Comparison of ENCODE assay signal across 8 cellular contexts in the genomic region with DNA sequence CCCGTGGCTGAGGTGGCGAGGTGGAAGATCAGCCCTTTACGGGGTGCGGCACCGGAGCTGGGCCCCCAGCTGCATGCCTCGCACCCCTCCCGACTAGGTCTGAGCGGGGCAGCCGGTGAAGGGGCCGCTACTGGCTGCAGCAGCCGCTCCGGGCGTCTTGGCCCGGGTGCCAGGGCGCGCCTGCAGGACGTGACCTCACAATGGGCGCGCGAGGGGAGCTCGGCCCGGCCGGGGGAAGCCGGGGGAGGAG. TPM values are rescaled to one million over a fixed set of nuclear protein-coding genes. Genes with fewer than 3 reads are reported as not detected.
A peak's percentile ranks its signal among the peaks of the same experiment; 100 is the strongest.
DNase-seq lines count a peak whose midpoint lies in the region; ATAC-seq, FAIRE-seq and TF ChIP-seq lines count a peak whose summit lies in the region.

No MANE protein-coding gene starts in this region.

- no TSS peak for BruUV-seq in endothelial cell of umbilical vein (replicated peaks; lab: Mats Ljungman, UMichigan)

- POLR2A ChIA-PET in endothelial cell of umbilical vein (lab: Charles Lee) (interaction anchor here (1.2 kb wide), 1 partner anchor 33 kb away, joined by 3 read pairs; the partner anchor contains the start of gene TRMT61A), GM10248 (lab: Yijun Ruan, JAX) (no interaction called here)

- DNase-seq in AG10803 (ENCODE audit: low read depth) (no peak), RKO (ENCODE audit: low spot score) (peak; percentile 39), endothelial cell of umbilical vein (ENCODE audit: low read depth, low spot score) (peak; percentile 76), osteoblast (ENCODE audit: insufficient read length, low spot score, missing footprints) (peak; percentile 95), GM10248 (ENCODE audit: extremely low spot score) (no peak), urothelium cell line (ENCODE audit: low spot score) (no peak)

- TF ChIP-seq POLR2A in endothelial cell of umbilical vein (IDR thresholded peaks at IDR 0.05; ENCODE audit: low read depth, low read length) (peak; percentile 1), GM18505 (IDR thresholded peaks at IDR 0.05; ENCODE audit: borderline replicate concordance, extremely low read depth, insufficient read depth, insufficient read length) (no peak)

- dilution Hi-C loops in endothelial cell of umbilical vein (cut with MboI; ENCODE audit: extremely low pct_ligation_motif_present, low sequenced_read_pairs), result no loop called here

- FAIRE-seq in endothelial cell of umbilical vein (lab: Jason Lieb, UNC), result no peak
- no peak for FAIRE-seq in urothelium cell line (lab: Jason Lieb, UNC)

- H2AFZ ChIP-seq in endothelial cell of umbilical vein (ENCODE audit: low read depth, low read length) (peak overlapping the region; percentile 63), osteoblast (ENCODE audit: low read length) (peak overlapping the region; percentile 71)

- peak overlapping the region; percentile 87 for H3K4me3 ChIP-seq in AG10803 (ENCODE audit: low read length)
- H3K4me3 ChIP-seq in endothelial cell of umbilical vein (replicated peaks in 1 of 3; ENCODE audit: insufficient read depth in 1 of 3, low read depth in 1 of 3, low read length in 3 of 3), result peak overlapping the region; percentile 61 to 97 (median 95)
- peak overlapping the region; percentile 92 for H3K4me3 ChIP-seq in osteoblast (ENCODE audit: insufficient read depth, low read length)

- H3K27ac ChIP-seq in endothelial cell of umbilical vein (ENCODE audit: insufficient read depth, low read depth, low read length), result peak overlapping the region; percentile 94
- peak overlapping the region; percentile 78 for H3K27ac ChIP-seq in osteoblast (ENCODE audit: low read depth, low read length)

- H3K9ac ChIP-seq in endothelial cell of umbilical vein (replicated peaks; ENCODE audit: extremely low read depth, insufficient read depth, low read length), result peak overlapping the region; percentile 96

- no peaks in the 10 kb centered on the region for H3K9me3 ChIP-seq in endothelial cell of umbilical vein (replicated peaks; ENCODE audit: control insufficient read depth, insufficient read depth, low read length)
- H3K9me3 ChIP-seq in osteoblast (ENCODE audit: low read depth, low read length), result no peaks in the 10 kb centered on the region

- H3K9me1 ChIP-seq in endothelial cell of umbilical vein (replicated peaks; ENCODE audit: control insufficient read depth, extremely low read depth, insufficient read depth, low read length), result no peaks in the 10 kb centered on the region

- H4K20me1 ChIP-seq in endothelial cell of umbilical vein (replicated peaks; ENCODE audit: control insufficient read depth, extremely low read depth, insufficient read depth, low read length) (no peaks in the 10 kb centered on the region), osteoblast (ENCODE audit: insufficient read depth, low read length) (peaks cover 50% of the 10 kb centered on the region)

- H3K4me1 ChIP-seq in endothelial cell of umbilical vein (ENCODE audit: control insufficient read depth, extremely low read depth, insufficient read depth, low read length) (peaks cover 23% of the 10 kb centered on the region), osteoblast (ENCODE audit: insufficient read depth, low read length) (peaks cover 37% of the 10 kb centered on the region)

- intact Hi-C loops in endothelial cell of umbilical vein (cut with micrococcal nuclease), result loop anchor here (1.0 to 5.0 kb wide), 3 partner anchors 14 to 153 kb away; partner anchors contain the start of genes TRMT61A, XRCC3 and ZFYVE21

- peaks cover 16 to 21% of the 10 kb centered on the region in 2 experiments for H3K36me3 ChIP-seq in endothelial cell of umbilical vein (ENCODE audit: control insufficient read depth in 2 of 2, extremely low read depth in 1 of 2, insufficient read depth in 2 of 2, low read length in 2 of 2)
- H3K36me3 ChIP-seq in osteoblast (ENCODE audit: insufficient read depth, low read length), result peaks cover 37% of the 10 kb centered on the region

- H3K4me2 ChIP-seq in endothelial cell of umbilical vein (ENCODE audit: insufficient read depth, low read length), result peak overlapping the region; percentile 94
- peak overlapping the region; percentile 93 for H3K4me2 ChIP-seq in osteoblast (ENCODE audit: insufficient read depth, low read length)

- H3K27me3 ChIP-seq in endothelial cell of umbilical vein (ENCODE audit: control insufficient read depth in 2 of 2, insufficient read depth in 2 of 2, low read length in 2 of 2), result no peaks in the 10 kb centered on the region
- no peaks in the 10 kb centered on the region for H3K27me3 ChIP-seq in osteoblast (ENCODE audit: insufficient read depth, low read length)

- CTCF ChIA-PET in endothelial cell of umbilical vein (lab: Charles Lee) (interaction anchor here (1.0 to 2.3 kb wide), 3 partner anchors 15 to 43 kb away, joined by 3 to 19 read pairs (median 3); no protein-coding TSS in a partner anchor), GM10248 (lab: Yijun Ruan, JAX) (interaction anchor here (0.9 to 2.4 kb wide), 7 partner anchors 10 to 458 kb away, joined by 3 to 7 read pairs (median 6); no protein-coding TSS in a partner anchor)

- peaks cover 89% of the 10 kb centered on the region for H3K79me2 ChIP-seq in endothelial cell of umbilical vein (ENCODE audit: control insufficient read depth, insufficient read depth, low read length)
- peaks cover 95% of the 10 kb centered on the region for H3K79me2 ChIP-seq in osteoblast (ENCODE audit: insufficient read depth, low read length)

- TF ChIP-seq CTCF in AG10803 (conservative IDR thresholded peaks at IDR 0.05; ENCODE audit: low read length) (no peak), endothelial cell of umbilical vein (IDR thresholded peaks at IDR 0.05; ENCODE audit: extremely low read depth in 1 of 2, insufficient read depth in 1 of 2, low read depth in 1 of 2, low read length in 2 of 2) (no peak), osteoblast (IDR thresholded peaks at IDR 0.05; ENCODE audit: extremely low read depth, low read depth, low read length) (no peak), GM10248 (IDR thresholded peaks at IDR 0.05; ENCODE audit: control extremely low read depth, extremely low read depth, low read depth, missing control alignments) (no peak)

- ATAC-seq in GM21529 (IDR thresholded peaks at IDR 0.05; ENCODE audit: unreplicated experiment) (peak; percentile 33), GM18505 (IDR thresholded peaks at IDR 0.05; ENCODE audit: unreplicated experiment) (no peak)

TF ChIP-seq in endothelial cell of umbilical vein, 7 proteins besides CTCF, POLR2A, EP300 and RAD21:
- TF ChIP-seq GATA2 (IDR thresholded peaks at IDR 0.05; ENCODE audit: insufficient read depth, insufficient read length, low read depth, low read length) (no peak), POLR2AphosphoS5 (IDR thresholded peaks at IDR 0.05; ENCODE audit: insufficient read depth, low read depth, low read length) (peak; percentile 6)
TF ChIP-seq in endothelial cell of umbilical vein: peak in this region for 1.

RNA-seq across cellular contexts. Expression of gene BAG5, which starts 0.4 kb away (rescaled TPM):
- total RNA-seq in endothelial cell of umbilical vein (28.4 and 32.5 TPM in 2 replicates), osteoblast (28.6 and 30.8 TPM in 2 replicates)
- polyA plus RNA-seq in endothelial cell of umbilical vein, result 5.0 and 6.3 TPM in 2 replicates
- 7.7 and 8.4 TPM in 2 replicates for polyA plus RNA-seq in endothelial cell of umbilical vein (2011; cell fraction: cytosol; rRNA removed)
- polyA plus RNA-seq in endothelial cell of umbilical vein (2011; cell fraction: nucleus; rRNA removed), result 5.6 and 7.3 TPM in 2 replicates
- 16.4 and 20.2 TPM in 2 replicates for polyA plus RNA-seq in endothelial cell of umbilical vein (2012)
- 11.0 and 11.5 TPM in 2 replicates for polyA minus RNA-seq in endothelial cell of umbilical vein
- 15.8 TPM for polyA minus RNA-seq in endothelial cell of umbilical vein (2011; cell fraction: cytosol; rRNA and poly(A)+ RNA removed)
- polyA minus RNA-seq in endothelial cell of umbilical vein (2011; cell fraction: nucleus; rRNA and poly(A)+ RNA removed), result 7.9 and 9.9 TPM in 2 replicates

RNA-seq across cellular contexts. Expression of gene COA8, which starts 0.7 kb away (rescaled TPM):
- total RNA-seq in endothelial cell of umbilical vein (46.4 and 52.6 TPM in 2 replicates), osteoblast (23.0 and 24.6 TPM in 2 replicates)
- polyA plus RNA-seq in endothelial cell of umbilical vein, result 9.6 and 19.1 TPM in 2 replicates
- 23.1 and 23.2 TPM in 2 replicates for polyA plus RNA-seq in endothelial cell of umbilical vein (2011; cell fraction: cytosol; rRNA removed)
- 9.7 and 10.5 TPM in 2 replicates for polyA plus RNA-seq in endothelial cell of umbilical vein (2011; cell fraction: nucleus; rRNA removed)
- 40.7 and 47.2 TPM in 2 replicates for polyA plus RNA-seq in endothelial cell of umbilical vein (2012)
- polyA minus RNA-seq in endothelial cell of umbilical vein, result 6.7 and 10.8 TPM in 2 replicates
- polyA minus RNA-seq in endothelial cell of umbilical vein (2011; cell fraction: cytosol; rRNA and poly(A)+ RNA removed), result 11.9 TPM
- polyA minus RNA-seq in endothelial cell of umbilical vein (2011; cell fraction: nucleus; rRNA and poly(A)+ RNA removed), result 26.0 and 27.2 TPM in 2 replicates

RNA-seq across cellular contexts. Expression of gene TRMT61A, which starts 33.1 kb away (rescaled TPM):
- 6.8 and 7.5 TPM in 2 replicates for total RNA-seq in endothelial cell of umbilical vein
- 10.6 and 12.8 TPM in 2 replicates for polyA plus RNA-seq in endothelial cell of umbilical vein
- polyA plus RNA-seq in endothelial cell of umbilical vein (2011; cell fraction: cytosol; rRNA removed), result 7.0 and 8.8 TPM in 2 replicates
- 7.8 and 8.0 TPM in 2 replicates for polyA plus RNA-seq in endothelial cell of umbilical vein (2011; cell fraction: nucleus; rRNA removed)
- 4.5 and 5.2 TPM in 2 replicates for polyA plus RNA-seq in endothelial cell of umbilical vein (2012)
- 3.7 and 4.7 TPM in 2 replicates for polyA minus RNA-seq in endothelial cell of umbilical vein
- polyA minus RNA-seq in endothelial cell of umbilical vein (2011; cell fraction: cytosol; rRNA and poly(A)+ RNA removed), result 9.5 TPM
- 4.4 and 8.8 TPM in 2 replicates for polyA minus RNA-seq in endothelial cell of umbilical vein (2011; cell fraction: nucleus; rRNA and poly(A)+ RNA removed)
- total RNA-seq in osteoblast, result 9.0 and 10.6 TPM in 2 replicates

RNA-seq across cellular contexts. Expression of gene CKB, which starts 39.4 kb away (rescaled TPM):
- total RNA-seq in endothelial cell of umbilical vein (2.4 and 4.0 TPM in 2 replicates), osteoblast (5.1 and 8.3 TPM in 2 replicates)
- 6.9 and 10.0 TPM in 2 replicates for polyA plus RNA-seq in endothelial cell of umbilical vein
- 2.9 and 5.9 TPM in 2 replicates for polyA plus RNA-seq in endothelial cell of umbilical vein (2011; cell fraction: cytosol; rRNA removed)
- 4.0 and 4.7 TPM in 2 replicates for polyA plus RNA-seq in endothelial cell of umbilical vein (2011; cell fraction: nucleus; rRNA removed)
- 0.64 and 2.2 TPM in 2 replicates for polyA plus RNA-seq in endothelial cell of umbilical vein (2012)
- polyA minus RNA-seq in endothelial cell of umbilical vein, result 3.2 and 8.8 TPM in 2 replicates
- 326 TPM for polyA minus RNA-seq in endothelial cell of umbilical vein (2011; cell fraction: cytosol; rRNA and poly(A)+ RNA removed)
- 1.7 TPM in 1 of 2 replicates, not detected in the other for polyA minus RNA-seq in endothelial cell of umbilical vein (2011; cell fraction: nucleus; rRNA and poly(A)+ RNA removed)

Comparison
In these comparisons a context has a peak if more than half of its experiments do, and no peak if none do; other contexts are left out.
1. DNase-seq: peak in RKO (single experiment), endothelial cell of umbilical vein (single experiment) and osteoblast (single experiment); none in AG10803 (single experiment), GM10248 (single experiment) and urothelium cell line (single experiment).
2. Peak in every context shown above with its lines, with median percentiles within 50 percentile points of each other: H3K4me3 ChIP-seq.